ENCODE assay signal across 9 cellular contexts in the genomic region with DNA sequence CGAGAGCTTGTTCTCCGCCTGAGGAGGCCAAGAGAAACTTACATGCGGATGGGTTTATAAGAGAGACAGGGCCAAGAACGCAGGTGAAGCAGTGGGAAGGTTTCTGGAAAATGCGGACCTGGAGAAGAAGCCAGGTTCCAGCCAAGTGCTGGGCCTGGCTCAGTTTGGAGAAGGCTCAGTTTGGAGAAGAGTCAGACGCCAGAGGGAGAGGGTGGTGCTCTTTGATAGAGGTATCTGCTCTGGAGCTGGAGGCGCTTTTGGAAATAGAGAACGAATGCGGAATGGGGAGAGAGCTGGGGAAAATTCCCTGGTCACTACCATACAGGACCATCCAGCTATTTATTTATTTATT. TPM values are rescaled to one million over a fixed set of nuclear protein-coding genes. Genes with fewer than 3 reads are reported as not detected.
DNase-seq lines count a peak whose midpoint lies in the region; ATAC-seq and TF ChIP-seq lines count a peak whose summit lies in the region.
"Had no signal": no experiment of that assay in that cellular context is flagged by ENCODE, and none has a peak within 500 bp of the region (broad histone marks: within the 10 kb centered on the region; RNA-seq: fewer than 3 reads in every experiment).

No MANE protein-coding gene starts in this region.

- no CpG with 5 or more reads among the region's 9 CpGs for WGBS in mesendoderm (ENCODE audit: extremely low coverage, insufficient coverage, low lambda C conversion rate)
- 0 to 27% methylated on average over 3 to 9 of the region's 9 CpGs for WGBS in transverse colon (ENCODE audit: low coverage in 1 of 2), 2 donors

- no peak for DNase-seq in activated CD8-positive, alpha-beta memory T cell treated with anti-CD3 and anti-CD28 coated beads, Interleukin-2, amount 10 ng/mL, durations not matched to agents 7 days and 5 days
- DNase-seq in activated CD8-positive, alpha-beta memory T cell treated with anti-CD3 and anti-CD28 coated beads, Interleukin-2, amount 50 U/mL, for 4 hours: no peak
- DNase-seq in central memory CD8-positive, alpha-beta T cell (ENCODE audit: low spot score in 2 of 2): no peak
- DNase-seq in mesendoderm: no peak
- DNase-seq in transverse colon: no peak
- DNase-seq in ACHN: no peak

- peaks cover 9% of the 10 kb centered on the region for H3K4me1 Mint-ChIP-seq in activated CD8-positive, alpha-beta memory T cell treated with anti-CD3 and anti-CD28 coated beads, Interleukin-2, amount 10 ng/mL, durations not matched to agents 7 days and 5 days
- peaks cover 15% of the 10 kb centered on the region for H3K4me1 Mint-ChIP-seq in central memory CD8-positive, alpha-beta T cell

- no peak overlapping the region for H2AK5ac ChIP-seq in mesendoderm (ENCODE audit: low read length)

- no peaks in the 10 kb centered on the region for H3K9me3 Mint-ChIP-seq in activated CD8-positive, alpha-beta memory T cell treated with anti-CD3 and anti-CD28 coated beads, Interleukin-2, amount 10 ng/mL, durations not matched to agents 7 days and 5 days (ENCODE audit: low read depth)
- H3K9me3 Mint-ChIP-seq in central memory CD8-positive, alpha-beta T cell: no peaks in the 10 kb centered on the region

- no peak overlapping the region for H4K5ac ChIP-seq in mesendoderm (ENCODE audit: low read length)

- no peak overlapping the region for H4K8ac ChIP-seq in mesendoderm (ENCODE audit: low read depth, low read length)

- H3K79me1 ChIP-seq in mesendoderm (ENCODE audit: low read length): peaks cover 4% of the 10 kb centered on the region

- H3K4me3 ChIP-seq in mesendoderm (ENCODE audit: low read length): peak overlapping the region; percentile 25
- H3K4me3 ChIP-seq in transverse colon: peak overlapping the region in 3 of 4 donors; percentile 26 to 52 (median 40)

- H3K23ac ChIP-seq in mesendoderm (ENCODE audit: low read length): no peak overlapping the region

- no peak overlapping the region for H3K18ac ChIP-seq in mesendoderm (ENCODE audit: low read length)

- H2BK120ac ChIP-seq in mesendoderm (ENCODE audit: low read depth, low read length): no peak overlapping the region

- H3K27me3 Mint-ChIP-seq in activated CD8-positive, alpha-beta memory T cell treated with anti-CD3 and anti-CD28 coated beads, Interleukin-2, amount 10 ng/mL, durations not matched to agents 7 days and 5 days: no peaks in the 10 kb centered on the region
- no peaks in the 10 kb centered on the region for H3K27me3 Mint-ChIP-seq in central memory CD8-positive, alpha-beta T cell

- no peak overlapping the region for H2BK15ac ChIP-seq in mesendoderm (replicated peaks; ENCODE audit: low read depth)

- H3K27me3 ChIP-seq in mesendoderm (ENCODE audit: insufficient read depth, low read length, poor library complexity) (no peaks in the 10 kb centered on the region), transverse colon (no peaks in the 10 kb centered on the region)
- H3K27me3 ChIP-seq: thyroid gland had no signal

- peak overlapping the region; percentile 61 for H3K56ac ChIP-seq in mesendoderm (ENCODE audit: low read length)

- peak; percentile 22 for ATAC-seq in activated CD8-positive, alpha-beta memory T cell treated with anti-CD3 and anti-CD28 coated beads, Interleukin-2, amount 10 ng/mL, durations not matched to agents 7 days and 5 days
- no peak for ATAC-seq in central memory CD8-positive, alpha-beta T cell (replicated peaks; ENCODE audit: extremely low read depth, poor library complexity, severe bottlenecking)
- ATAC-seq in GM18873 (IDR thresholded peaks at IDR 0.05; ENCODE audit: low FRiP score, unreplicated experiment) (no peak), HG02938 (IDR thresholded peaks at IDR 0.05; ENCODE audit: unreplicated experiment) (no peak)

- in situ Hi-C loops in transverse colon (cut with MboI; ENCODE audit: low pct_ligation_motif_present in 1 of 4, low pct_unique_long_range_greater_than_20kb in 1 of 4, low sequenced_read_pairs in 3 of 4): no loop called here
- in situ Hi-C loops in ACHN (cut with HindIII; ENCODE audit: low pct_ligation_motif_present, low pct_unique_long_range_greater_than_20kb, low sequenced_read_pairs): no loop called here

- no peaks in the 10 kb centered on the region for H3K4me1 ChIP-seq in mesendoderm (ENCODE audit: control insufficient read depth, low read depth, low read length)
- H3K4me1 ChIP-seq in transverse colon: peaks cover 8 to 13% (median 10%) of the 10 kb centered on the region in 4 donors

- no peak overlapping the region for H2BK5ac ChIP-seq in mesendoderm (ENCODE audit: low read length)

- no peak overlapping the region for H3K4ac ChIP-seq in mesendoderm (ENCODE audit: low read depth, low read length)

- CTCF ChIA-PET in activated CD8-positive, alpha-beta memory T cell treated with anti-CD3 and anti-CD28 coated beads, Interleukin-2, amount 10 ng/mL, durations not matched to agents 7 days and 5 days (lab: Charles Lee): interaction anchor here (0.9 to 5.8 kb wide), 4 partner anchors 9 to 483 kb away, joined by 3 to 34 read pairs (median 4); a partner anchor contains a TSS

- H3K27ac ChIP-seq in mesendoderm (ENCODE audit: low read depth, low read length) (no peak overlapping the region), transverse colon (peak overlapping the region; percentile 37 to 74 (median 68))

- no peak overlapping the region for H3K27ac Mint-ChIP-seq in activated CD8-positive, alpha-beta memory T cell treated with anti-CD3 and anti-CD28 coated beads, Interleukin-2, amount 10 ng/mL, durations not matched to agents 7 days and 5 days
- H3K27ac Mint-ChIP-seq in central memory CD8-positive, alpha-beta T cell (ENCODE audit: low read depth): peak overlapping the region; percentile 49

- no peak for TF ChIP-seq CTCF in transverse colon (IDR thresholded peaks at IDR 0.05)

- peak overlapping the region; percentile 64 for H3K9ac ChIP-seq in mesendoderm (ENCODE audit: low read length)

- peak overlapping the region; percentile 74 for H3K4me2 ChIP-seq in mesendoderm (ENCODE audit: low read length)

- H3K4me3 Mint-ChIP-seq in activated CD8-positive, alpha-beta memory T cell treated with anti-CD3 and anti-CD28 coated beads, Interleukin-2, amount 10 ng/mL, durations not matched to agents 7 days and 5 days: peak overlapping the region; percentile 63
- peak overlapping the region; percentile 71 for H3K4me3 Mint-ChIP-seq in central memory CD8-positive, alpha-beta T cell

- no peak for TF ChIP-seq POLR2A in transverse colon (IDR thresholded peaks at IDR 0.05)

- no peaks in the 10 kb centered on the region for H3K79me2 ChIP-seq in mesendoderm (ENCODE audit: control insufficient read depth, insufficient read depth, low read length)

- no peak for TF ChIP-seq EP300 in transverse colon (IDR thresholded peaks at IDR 0.05; ENCODE audit: low read depth)

- H3K9me3 ChIP-seq in transverse colon: no peaks in the 10 kb centered on the region
- H3K9me3 ChIP-seq: thyroid gland had no signal

- H3K36me3 Mint-ChIP-seq in activated CD8-positive, alpha-beta memory T cell treated with anti-CD3 and anti-CD28 coated beads, Interleukin-2, amount 10 ng/mL, durations not matched to agents 7 days and 5 days: peaks cover 5% of the 10 kb centered on the region
- peaks cover 20% of the 10 kb centered on the region for H3K36me3 Mint-ChIP-seq in central memory CD8-positive, alpha-beta T cell (ENCODE audit: insufficient read depth)

- H3K36me3 ChIP-seq in mesendoderm (ENCODE audit: control insufficient read depth, insufficient read depth, low read length) (peaks cover under 1% of the 10 kb centered on the region), transverse colon (peaks cover 0 to 9% (median 2%) of the 10 kb centered on the region in 4 donors)

- intact Hi-C loops in transverse colon (cut with DNase I; ENCODE audit: low total_unique reads): no loop called here

RNA-seq across cellular contexts. Expression of a gene that starts 0.8 kb away (rescaled TPM):
- total RNA-seq in activated CD8-positive, alpha-beta memory T cell treated with anti-CD3 and anti-CD28 coated beads, Interleukin-2, amount 10 ng/mL, durations not matched to agents 7 days and 5 days: not detected
- 0.08 TPM for polyA plus RNA-seq in mesendoderm (2013, experiment 1 of 2)
- 0.03 TPM for polyA plus RNA-seq in mesendoderm (2013, experiment 2 of 2)
- total RNA-seq in transverse colon: not detected

RNA-seq across cellular contexts. Expression of a gene that starts 9.9 kb away (rescaled TPM):
- 10 to 100 TPM; 37.9 to 41.1 TPM for total RNA-seq in activated CD8-positive, alpha-beta memory T cell treated with anti-CD3 and anti-CD28 coated beads, Interleukin-2, amount 10 ng/mL, durations not matched to agents 7 days and 5 days
- polyA plus RNA-seq in mesendoderm (2013, experiment 1 of 2): 34.1 TPM
- 33.3 TPM for polyA plus RNA-seq in mesendoderm (2013, experiment 2 of 2)
- total RNA-seq in transverse colon: 10 to 100 TPM in 3 of 4 donors, 1 to 10 TPM in 1; 10.0 to 61.0 (median 42.4) TPM

RNA-seq across cellular contexts. Expression of a gene that starts 16.5 kb away (rescaled TPM):
- 100 to 1,000 TPM; 117 to 130 TPM for total RNA-seq in activated CD8-positive, alpha-beta memory T cell treated with anti-CD3 and anti-CD28 coated beads, Interleukin-2, amount 10 ng/mL, durations not matched to agents 7 days and 5 days
- 40.2 TPM for polyA plus RNA-seq in mesendoderm (2013, experiment 1 of 2)
- 38.1 TPM for polyA plus RNA-seq in mesendoderm (2013, experiment 2 of 2)
- 100 to 1,000 TPM in 1 of 4 donors, 10 to 100 TPM in 3; 83.7 to 115 (median 86.8) TPM for total RNA-seq in transverse colon

RNA-seq across cellular contexts. Expression of a gene that starts 42.0 kb away (rescaled TPM):
- 10 to 100 TPM; 41.0 to 47.4 TPM for total RNA-seq in activated CD8-positive, alpha-beta memory T cell treated with anti-CD3 and anti-CD28 coated beads, Interleukin-2, amount 10 ng/mL, durations not matched to agents 7 days and 5 days
- polyA plus RNA-seq in mesendoderm (2013, experiment 1 of 2): 72.3 TPM
- 71.9 TPM for polyA plus RNA-seq in mesendoderm (2013, experiment 2 of 2)
- 10 to 100 TPM; 25.4 to 48.6 (median 40.3) TPM for total RNA-seq in transverse colon
